1 cellular context compared by ENCODE assay signal in genomic region chr3:119279101-119279554, GRCh38.
TF ChIP-seq lines count a peak whose summit lies in the region.

No MANE protein-coding gene starts in this region.

TF ChIP-seq in HepG2, 621 proteins besides CTCF, POLR2A, EP300 and RAD21:
- TF ChIP-seq ZNF850 (CRISPR knock-in tag; conservative IDR thresholded peaks at IDR 0.05) (no peak), ZNF841 (CRISPR knock-in tag; IDR thresholded peaks at IDR 0.05; ENCODE audit: borderline replicate concordance) (no peak), ZSCAN31 (CRISPR knock-in tag; IDR thresholded peaks at IDR 0.05; ENCODE audit: low read depth) (no peak), KLF11 (CRISPR knock-in tag; IDR thresholded peaks at IDR 0.05) (no peak), ARID2 (CRISPR knock-in tag; IDR thresholded peaks at IDR 0.05; ENCODE audit: borderline replicate concordance) (no peak), ZNF607 (CRISPR knock-in tag; IDR thresholded peaks at IDR 0.05; ENCODE audit: borderline replicate concordance) (no peak), PBX3 (CRISPR knock-in tag; IDR thresholded peaks at IDR 0.05; ENCODE audit: borderline replicate concordance) (no peak), ZKSCAN5 (CRISPR knock-in tag; IDR thresholded peaks at IDR 0.05) (no peak), NBN (conservative IDR thresholded peaks at IDR 0.05) (no peak), ZNF224 (CRISPR knock-in tag; IDR thresholded peaks at IDR 0.05) (no peak), ZNF816 (CRISPR knock-in tag; IDR thresholded peaks at IDR 0.05; ENCODE audit: borderline replicate concordance) (no peak)
- TF ChIP-seq, protein P1, sequence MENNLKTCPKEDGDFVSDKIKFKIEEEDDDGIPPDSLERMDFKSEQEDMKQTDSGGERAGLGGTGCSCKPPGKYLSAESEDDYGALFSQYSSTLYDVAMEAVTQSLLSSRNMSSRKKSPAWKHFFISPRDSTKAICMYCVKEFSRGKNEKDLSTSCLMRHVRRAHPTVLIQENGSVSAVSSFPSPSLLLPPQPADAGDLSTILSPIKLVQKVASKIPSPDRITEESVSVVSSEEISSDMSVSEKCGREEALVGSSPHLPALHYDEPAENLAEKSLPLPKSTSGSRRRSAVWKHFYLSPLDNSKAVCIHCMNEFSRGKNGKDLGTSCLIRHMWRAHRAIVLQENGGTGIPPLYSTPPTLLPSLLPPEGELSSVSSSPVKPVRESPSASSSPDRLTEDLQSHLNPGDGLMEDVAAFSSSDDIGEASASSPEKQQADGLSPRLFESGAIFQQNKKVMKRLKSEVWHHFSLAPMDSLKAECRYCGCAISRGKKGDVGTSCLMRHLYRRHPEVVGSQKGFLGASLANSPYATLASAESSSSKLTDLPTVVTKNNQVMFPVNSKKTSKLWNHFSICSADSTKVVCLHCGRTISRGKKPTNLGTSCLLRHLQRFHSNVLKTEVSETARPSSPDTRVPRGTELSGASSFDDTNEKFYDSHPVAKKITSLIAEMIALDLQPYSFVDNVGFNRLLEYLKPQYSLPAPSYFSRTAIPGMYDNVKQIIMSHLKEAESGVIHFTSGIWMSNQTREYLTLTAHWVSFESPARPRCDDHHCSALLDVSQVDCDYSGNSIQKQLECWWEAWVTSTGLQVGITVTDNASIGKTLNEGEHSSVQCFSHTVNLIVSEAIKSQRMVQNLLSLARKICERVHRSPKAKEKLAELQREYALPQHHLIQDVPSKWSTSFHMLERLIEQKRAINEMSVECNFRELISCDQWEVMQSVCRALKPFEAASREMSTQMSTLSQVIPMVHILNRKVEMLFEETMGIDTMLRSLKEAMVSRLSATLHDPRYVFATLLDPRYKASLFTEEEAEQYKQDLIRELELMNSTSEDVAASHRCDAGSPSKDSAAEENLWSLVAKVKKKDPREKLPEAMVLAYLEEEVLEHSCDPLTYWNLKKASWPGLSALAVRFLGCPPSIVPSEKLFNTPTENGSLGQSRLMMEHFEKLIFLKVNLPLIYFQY (CRISPR knock-in tag; IDR thresholded peaks at IDR 0.05; ENCODE audit: borderline replicate concordance), result no peak
- TF ChIP-seq, protein P2, sequence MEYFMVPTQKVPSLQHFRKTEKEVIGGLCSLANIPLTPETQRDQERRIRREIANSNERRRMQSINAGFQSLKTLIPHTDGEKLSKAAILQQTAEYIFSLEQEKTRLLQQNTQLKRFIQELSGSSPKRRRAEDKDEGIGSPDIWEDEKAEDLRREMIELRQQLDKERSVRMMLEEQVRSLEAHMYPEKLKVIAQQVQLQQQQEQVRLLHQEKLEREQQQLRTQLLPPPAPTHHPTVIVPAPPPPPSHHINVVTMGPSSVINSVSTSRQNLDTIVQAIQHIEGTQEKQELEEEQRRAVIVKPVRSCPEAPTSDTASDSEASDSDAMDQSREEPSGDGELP (IDR thresholded peaks at IDR 0.05; ENCODE audit: borderline replicate concordance, low read depth), result no peak
- TF ChIP-seq, protein P3, sequence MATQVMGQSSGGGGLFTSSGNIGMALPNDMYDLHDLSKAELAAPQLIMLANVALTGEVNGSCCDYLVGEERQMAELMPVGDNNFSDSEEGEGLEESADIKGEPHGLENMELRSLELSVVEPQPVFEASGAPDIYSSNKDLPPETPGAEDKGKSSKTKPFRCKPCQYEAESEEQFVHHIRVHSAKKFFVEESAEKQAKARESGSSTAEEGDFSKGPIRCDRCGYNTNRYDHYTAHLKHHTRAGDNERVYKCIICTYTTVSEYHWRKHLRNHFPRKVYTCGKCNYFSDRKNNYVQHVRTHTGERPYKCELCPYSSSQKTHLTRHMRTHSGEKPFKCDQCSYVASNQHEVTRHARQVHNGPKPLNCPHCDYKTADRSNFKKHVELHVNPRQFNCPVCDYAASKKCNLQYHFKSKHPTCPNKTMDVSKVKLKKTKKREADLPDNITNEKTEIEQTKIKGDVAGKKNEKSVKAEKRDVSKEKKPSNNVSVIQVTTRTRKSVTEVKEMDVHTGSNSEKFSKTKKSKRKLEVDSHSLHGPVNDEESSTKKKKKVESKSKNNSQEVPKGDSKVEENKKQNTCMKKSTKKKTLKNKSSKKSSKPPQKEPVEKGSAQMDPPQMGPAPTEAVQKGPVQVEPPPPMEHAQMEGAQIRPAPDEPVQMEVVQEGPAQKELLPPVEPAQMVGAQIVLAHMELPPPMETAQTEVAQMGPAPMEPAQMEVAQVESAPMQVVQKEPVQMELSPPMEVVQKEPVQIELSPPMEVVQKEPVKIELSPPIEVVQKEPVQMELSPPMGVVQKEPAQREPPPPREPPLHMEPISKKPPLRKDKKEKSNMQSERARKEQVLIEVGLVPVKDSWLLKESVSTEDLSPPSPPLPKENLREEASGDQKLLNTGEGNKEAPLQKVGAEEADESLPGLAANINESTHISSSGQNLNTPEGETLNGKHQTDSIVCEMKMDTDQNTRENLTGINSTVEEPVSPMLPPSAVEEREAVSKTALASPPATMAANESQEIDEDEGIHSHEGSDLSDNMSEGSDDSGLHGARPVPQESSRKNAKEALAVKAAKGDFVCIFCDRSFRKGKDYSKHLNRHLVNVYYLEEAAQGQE (IDR thresholded peaks at IDR 0.05; ENCODE audit: borderline replicate concordance in 1 of 2, low read depth in 1 of 2, low read length in 2 of 2), result no peak
- TF ChIP-seq, protein P4, sequence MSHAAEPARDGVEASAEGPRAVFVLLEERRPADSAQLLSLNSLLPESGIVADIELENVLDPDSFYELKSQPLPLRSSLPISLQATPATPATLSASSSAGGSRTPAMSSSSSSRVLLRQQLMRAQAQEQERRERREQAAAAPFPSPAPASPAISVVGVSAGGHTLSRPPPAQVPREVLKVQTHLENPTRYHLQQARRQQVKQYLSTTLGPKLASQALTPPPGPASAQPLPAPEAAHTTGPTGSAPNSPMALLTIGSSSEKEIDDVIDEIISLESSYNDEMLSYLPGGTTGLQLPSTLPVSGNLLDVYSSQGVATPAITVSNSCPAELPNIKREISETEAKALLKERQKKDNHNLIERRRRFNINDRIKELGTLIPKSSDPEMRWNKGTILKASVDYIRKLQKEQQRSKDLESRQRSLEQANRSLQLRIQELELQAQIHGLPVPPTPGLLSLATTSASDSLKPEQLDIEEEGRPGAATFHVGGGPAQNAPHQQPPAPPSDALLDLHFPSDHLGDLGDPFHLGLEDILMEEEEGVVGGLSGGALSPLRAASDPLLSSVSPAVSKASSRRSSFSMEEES (CRISPR knock-in tag; IDR thresholded peaks at IDR 0.05), result no peak
